Comparison of ENCODE assay signal across 14 cellular contexts in genomic region chr3:188157407-188157806, GRCh38. TPM values are rescaled to one million over a fixed set of nuclear protein-coding genes. Genes with fewer than 3 reads are reported as not detected.
DNase-seq lines count a peak whose midpoint lies in the region; ATAC-seq and TF ChIP-seq lines count a peak whose summit lies in the region.
"Had no signal": no experiment of that assay in that cellular context is flagged by ENCODE, and none has a peak within 500 bp of the region (broad histone marks: within the 10 kb centered on the region; RNA-seq: fewer than 3 reads in every experiment).

No MANE protein-coding gene starts in this region.

- H3K4me3 ChIP-seq in stomach smooth muscle (ENCODE audit: low read length in 2 of 2): peak overlapping the region; percentile 47 to 94
- no peak overlapping the region for H3K4me3 ChIP-seq in effector memory CD4-positive, alpha-beta T cell (ENCODE audit: insufficient read depth, low read depth, low read length, poor library complexity, severe bottlenecking)
- H3K4me3 ChIP-seq: GM12878, left lung, vagina had no signal

- peaks cover 49% of the 10 kb centered on the region for H3K4me1 Mint-ChIP-seq in WTC11

- POLR2A ChIA-PET in WTC11 (lab: Charles Lee): interaction anchor here (1.0 kb wide), 1 partner anchor 412 kb away, joined by 3 read pairs; the partner anchor contains the start of gene BCL6

- peaks cover 69% of the 10 kb centered on the region for H3K4me1 ChIP-seq in stomach smooth muscle (ENCODE audit: control insufficient read depth, insufficient read depth, low read length)
- peaks cover 22% of the 10 kb centered on the region for H3K4me1 ChIP-seq in effector memory CD4-positive, alpha-beta T cell (ENCODE audit: control insufficient read depth, insufficient read depth, low read length, poor library complexity, severe bottlenecking)

- H3K27me3 ChIP-seq in stomach smooth muscle (ENCODE audit: control insufficient read depth in 1 of 2, insufficient read depth in 2 of 2, low read length in 2 of 2): no peaks in the 10 kb centered on the region
- no peaks in the 10 kb centered on the region for H3K27me3 ChIP-seq in effector memory CD4-positive, alpha-beta T cell (replicated peaks; ENCODE audit: control insufficient read depth, insufficient read depth, low read length, poor library complexity, severe bottlenecking)
- H3K27me3 ChIP-seq: left lung, vagina had no signal

- H3K27ac ChIP-seq in stomach smooth muscle (ENCODE audit: low read length): peak overlapping the region; percentile 100
- H3K27ac ChIP-seq in effector memory CD4-positive, alpha-beta T cell (ENCODE audit: insufficient read depth, low read length, poor library complexity, severe bottlenecking): no peak overlapping the region
- H3K27ac ChIP-seq: left lung, vagina, VCaP had no signal

- TF ChIP-seq CTCF in WTC11 (IDR thresholded peaks at IDR 0.05): no peak

- H3K9ac ChIP-seq in stomach smooth muscle (ENCODE audit: low read length in 2 of 2): peak overlapping the region; percentile 2 to 62

- peaks cover 0 to 2% of the 10 kb centered on the region in 2 donors for H3K36me3 ChIP-seq in stomach smooth muscle (ENCODE audit: control insufficient read depth in 2 of 2, insufficient read depth in 2 of 2, low read length in 2 of 2)
- H3K36me3 ChIP-seq in effector memory CD4-positive, alpha-beta T cell (ENCODE audit: control insufficient read depth, insufficient read depth, low read length): no peaks in the 10 kb centered on the region
- H3K36me3 ChIP-seq: vagina had no signal

- DNase-seq in activated naive CD4-positive, alpha-beta T cell treated with anti-CD3 and anti-CD28 coated beads, Interleukin-2, amount 50 U/mL, for 72 hours (ENCODE audit: low spot score in 2 of 2): no peak
- no peak for DNase-seq in activated naive CD4-positive, alpha-beta T cell treated with anti-CD3 and anti-CD28 coated beads, Interleukin-2, amount 50 U/mL, for 16 hours
- DNase-seq in WTC11 (ENCODE audit: low spot score) (no peak), left lobe of liver (ENCODE audit: low spot score) (peak; percentile 38), NCI-H187 (lab: John Stamatoyannopoulos, UW) (no peak)
- no peak for DNase-seq in effector CD8-positive, alpha-beta T cell (lab: John Stamatoyannopoulos, UW)
- DNase-seq in effector memory CD4-positive, alpha-beta T cell: no peak
- DNase-seq: head of caudate nucleus; left lung; stimulated activated CD4-positive, alpha-beta T cell treated with anti-CD3 and anti-CD28 coated beads, Interleukin-12 subunit alpha, Interleukin-12 subunit beta, amount 100 ng/mL, for 4 hours had no signal

- peaks cover 0 to 8% of the 10 kb centered on the region in 2 donors for H3K9me3 Mint-ChIP-seq in activated naive CD4-positive, alpha-beta T cell treated with anti-CD3 and anti-CD28 coated beads, Interleukin-2, amount 50 U/mL, for 72 hours
- no peaks in the 10 kb centered on the region for H3K9me3 Mint-ChIP-seq in WTC11

- no peak overlapping the region for H3K4me3 Mint-ChIP-seq in WTC11

- H3K36me3 Mint-ChIP-seq in activated naive CD4-positive, alpha-beta T cell treated with anti-CD3 and anti-CD28 coated beads, Interleukin-2, amount 50 U/mL, for 72 hours: peaks cover 19 to 51% of the 10 kb centered on the region in 2 donors
- H3K36me3 Mint-ChIP-seq in WTC11: no peaks in the 10 kb centered on the region

- no peaks in the 10 kb centered on the region for H3K9me3 ChIP-seq in stomach smooth muscle (ENCODE audit: control insufficient read depth in 2 of 2, low read length in 2 of 2)
- H3K9me3 ChIP-seq in effector memory CD4-positive, alpha-beta T cell (ENCODE audit: control insufficient read depth, low read length): no peaks in the 10 kb centered on the region
- H3K9me3 ChIP-seq: left lung, vagina had no signal

- H3K27ac Mint-ChIP-seq in activated naive CD4-positive, alpha-beta T cell treated with anti-CD3 and anti-CD28 coated beads, Interleukin-2, amount 50 U/mL, for 72 hours: peak overlapping the region; percentile 52 to 63
- H3K27ac Mint-ChIP-seq in WTC11: no peak overlapping the region

- CTCF ChIA-PET in WTC11 (lab: Charles Lee): interaction anchor here (1.1 to 1.9 kb wide), 3 partner anchors 49 to 417 kb away, joined by 3 to 8 read pairs (median 6); no protein-coding TSS in a partner anchor

- peaks cover 1% of the 10 kb centered on the region for H3K27me3 Mint-ChIP-seq in WTC11 (ENCODE audit: low read depth)

- no peak for ATAC-seq in activated naive CD4-positive, alpha-beta T cell treated with anti-CD3 and anti-CD28 coated beads, Interleukin-2, amount 50 U/mL, for 72 hours
- no peak for ATAC-seq in WTC11
- ATAC-seq in left lobe of liver: no peak
- ATAC-seq: GM12878, left lung had no signal

TF ChIP-seq in WTC11, 78 proteins besides CTCF, POLR2A, EP300 and RAD21:
- TF ChIP-seq ZSCAN18 (CRISPR knock-in tag; IDR thresholded peaks at IDR 0.05): no peak
- TF ChIP-seq USF2 (CRISPR knock-in tag; IDR thresholded peaks at IDR 0.05): no peak
- TF ChIP-seq ZNF121 (CRISPR knock-in tag; IDR thresholded peaks at IDR 0.05): no peak
- no peak for TF ChIP-seq FOXK1 (CRISPR knock-in tag; IDR thresholded peaks at IDR 0.05)
- no peak for TF ChIP-seq JUN (CRISPR knock-in tag; IDR thresholded peaks at IDR 0.05)
- TF ChIP-seq, protein P1, sequence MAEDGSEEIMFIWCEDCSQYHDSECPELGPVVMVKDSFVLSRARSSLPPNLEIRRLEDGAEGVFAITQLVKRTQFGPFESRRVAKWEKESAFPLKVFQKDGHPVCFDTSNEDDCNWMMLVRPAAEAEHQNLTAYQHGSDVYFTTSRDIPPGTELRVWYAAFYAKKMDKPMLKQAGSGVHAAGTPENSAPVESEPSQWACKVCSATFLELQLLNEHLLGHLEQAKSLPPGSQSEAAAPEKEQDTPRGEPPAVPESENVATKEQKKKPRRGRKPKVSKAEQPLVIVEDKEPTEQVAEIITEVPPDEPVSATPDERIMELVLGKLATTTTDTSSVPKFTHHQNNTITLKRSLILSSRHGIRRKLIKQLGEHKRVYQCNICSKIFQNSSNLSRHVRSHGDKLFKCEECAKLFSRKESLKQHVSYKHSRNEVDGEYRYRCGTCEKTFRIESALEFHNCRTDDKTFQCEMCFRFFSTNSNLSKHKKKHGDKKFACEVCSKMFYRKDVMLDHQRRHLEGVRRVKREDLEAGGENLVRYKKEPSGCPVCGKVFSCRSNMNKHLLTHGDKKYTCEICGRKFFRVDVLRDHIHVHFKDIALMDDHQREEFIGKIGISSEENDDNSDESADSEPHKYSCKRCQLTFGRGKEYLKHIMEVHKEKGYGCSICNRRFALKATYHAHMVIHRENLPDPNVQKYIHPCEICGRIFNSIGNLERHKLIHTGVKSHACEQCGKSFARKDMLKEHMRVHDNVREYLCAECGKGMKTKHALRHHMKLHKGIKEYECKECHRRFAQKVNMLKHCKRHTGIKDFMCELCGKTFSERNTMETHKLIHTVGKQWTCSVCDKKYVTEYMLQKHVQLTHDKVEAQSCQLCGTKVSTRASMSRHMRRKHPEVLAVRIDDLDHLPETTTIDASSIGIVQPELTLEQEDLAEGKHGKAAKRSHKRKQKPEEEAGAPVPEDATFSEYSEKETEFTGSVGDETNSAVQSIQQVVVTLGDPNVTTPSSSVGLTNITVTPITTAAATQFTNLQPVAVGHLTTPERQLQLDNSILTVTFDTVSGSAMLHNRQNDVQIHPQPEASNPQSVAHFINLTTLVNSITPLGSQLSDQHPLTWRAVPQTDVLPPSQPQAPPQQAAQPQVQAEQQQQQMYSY (CRISPR knock-in tag; IDR thresholded peaks at IDR 0.05): peak; percentile 72
- no peak for TF ChIP-seq KAT7 (CRISPR knock-in tag; IDR thresholded peaks at IDR 0.05; ENCODE audit: borderline replicate concordance)

RNA-seq across cellular contexts. Expression of gene LPP, which starts 3.5 kb away (rescaled TPM):
- total RNA-seq in activated naive CD4-positive, alpha-beta T cell treated with anti-CD3 and anti-CD28 coated beads, Interleukin-2, amount 50 U/mL, for 72 hours: 10 to 100 TPM; 52.7 to 53.4 TPM
- total RNA-seq in WTC11 (2021) (49.2 to 55.6 TPM (median 49.6 TPM) in 3 replicates), left lobe of liver (63.6 TPM)
